ENCODE assay signal across 29 cellular contexts in genomic region chr5:158856794-158857193, GRCh38.
DNase-seq lines count a peak whose midpoint lies in the region; ATAC-seq and TF ChIP-seq lines count a peak whose summit lies in the region.
"Had no signal": no experiment of that assay in that cellular context is flagged by ENCODE, and none has a peak within 500 bp of the region (broad histone marks: within the 10 kb centered on the region; RNA-seq: fewer than 3 reads in every experiment).

No MANE protein-coding gene starts in this region.

- TF ChIP-seq CTCF in DND-41 (IDR thresholded peaks at IDR 0.05; ENCODE audit: borderline replicate concordance, extremely low read depth, low read length, poor library complexity, severe bottlenecking) (no peak), activated B cell treated with CpG ODN at 0.5 μM for 24 hours (IDR thresholded peaks at IDR 0.05) (no peak)

- H3K27ac Mint-ChIP-seq in activated B cell treated with CpG ODN at 0.5 μM for 24 hours = peak overlapping the region; percentile 63
- peak overlapping the region in 9 of 10 donors; percentile 0 to 94 (median 67) for H3K27ac Mint-ChIP-seq in naive thymus-derived CD8-positive, alpha-beta T cell
- H3K27ac Mint-ChIP-seq: CD14-positive monocyte; GM23338; natural killer cell treated with Interleukin-12 subunit alpha and Interleukin-12 subunit beta and Interleukin-15 and Interleukin-18, amount 100 ng/mL, for 72 hours; T-helper 1 cell treated with Interleukin-12 subunit alpha and Interleukin-12 subunit beta and Interleukin-4 antibody, amounts not matched to agents 30 μg/mL and 1 μg/mL, for 36 hours had no signal

- H4K20me1 ChIP-seq in BLaER1 (peaks cover 99% of the 10 kb centered on the region), DND-41 (ENCODE audit: insufficient read depth, low read length) (no peaks in the 10 kb centered on the region)

- H3K4me1 Mint-ChIP-seq in activated B cell treated with CpG ODN at 0.5 μM for 24 hours = peaks cover 88% of the 10 kb centered on the region
- peaks cover 4 to 53% (median 48%) of the 10 kb centered on the region in 4 donors for H3K4me1 Mint-ChIP-seq in naive thymus-derived CD8-positive, alpha-beta T cell
- H3K4me1 Mint-ChIP-seq: CD14-positive monocyte had no signal

- DNase-seq in DND-41 = no peak
- DNase-seq in activated B cell treated with CpG ODN at 0.5 μM for 24 hours = no peak
- DNase-seq in naive thymus-derived CD8-positive, alpha-beta T cell = peak in 3 of 10 donors; percentile 10 to 51 (median 21)
- DNase-seq in NCI-H2227 treated with DMSO at 0.1 percent for 48 hours (lab: John Stamatoyannopoulos, UW) = no peak
- no peak for DNase-seq in NCI-H2227 (lab: John Stamatoyannopoulos, UW; ENCODE audit: unreplicated experiment)
- DNase-seq in NCI-H2029 treated with DMSO at 0.1 percent for 48 hours (lab: John Stamatoyannopoulos, UW) = no peak
- DNase-seq: activated CD4-positive, alpha-beta T cell treated with anti-CD3 and anti-CD28 coated beads for 1 hour; activated naive CD4-positive, alpha-beta T cell; activated T-cell treated with anti-CD3 and anti-CD28 coated beads, Interleukin-2, amount 50 U/mL, for 4 hours; amniotic stem cell; DMS 273 treated with DMSO at 0.1 percent for 48 hours; effector CD8-positive, alpha-beta T cell; erythroblast; left ventricle myocardium superior; midbrain; NCI-H1048; NCI-H774; RPMI8226; stimulated activated CD4-positive, alpha-beta T cell treated with anti-CD3 and anti-CD28 coated beads, Interleukin-1b, Interleukin-23, amount 100 ng/mL, for 48 hours; stimulated activated CD8-positive, alpha-beta memory T cell treated with anti-CD3 and anti-CD28 coated beads, Interleukin-4, amount 100 ng/mL, for 48 hours; substantia nigra; upper lobe of left lung had no signal

- CTCF ChIA-PET in activated B cell treated with CpG ODN at 0.5 μM for 24 hours (lab: Charles Lee) = interaction anchor here (0.8 to 1.1 kb wide), 4 partner anchors 23 to 682 kb away, joined by 3 to 4 read pairs (median 3); no protein-coding TSS in a partner anchor

- no peak overlapping the region for H2AFZ ChIP-seq in DND-41 (ENCODE audit: low read depth, low read length)
- H2AFZ ChIP-seq: GM23338 had no signal

- H3K27me3 Mint-ChIP-seq in activated B cell treated with CpG ODN at 0.5 μM for 24 hours = no peaks in the 10 kb centered on the region
- peaks cover 0 to 2% (median 0%) of the 10 kb centered on the region in 5 donors for H3K27me3 Mint-ChIP-seq in naive thymus-derived CD8-positive, alpha-beta T cell

- no peaks in the 10 kb centered on the region for H3K9me3 ChIP-seq in BLaER1
- H3K9me3 ChIP-seq in DND-41 (ENCODE audit: insufficient read depth, low read length, severe bottlenecking) = no peaks in the 10 kb centered on the region
- H3K9me3 ChIP-seq: upper lobe of left lung had no signal

- H3K9me3 Mint-ChIP-seq in activated B cell treated with CpG ODN at 0.5 μM for 24 hours = no peaks in the 10 kb centered on the region
- H3K9me3 Mint-ChIP-seq in naive thymus-derived CD8-positive, alpha-beta T cell = no peaks in the 10 kb centered on the region
- H3K9me3 Mint-ChIP-seq: activated T-cell treated with anti-CD3 and anti-CD28 coated beads, Interleukin-2, amount 50 U/mL, for 4 hours; CD14-positive monocyte; GM23338; T-helper 1 cell treated with Interleukin-12 subunit alpha and Interleukin-12 subunit beta and Interleukin-4 antibody, amounts not matched to agents 30 μg/mL and 1 μg/mL, for 36 hours had no signal

- H3K4me3 ChIP-seq in BLaER1 (no peak overlapping the region), DND-41 (ENCODE audit: low read depth in 1 of 2, low read length in 2 of 2) (no peak overlapping the region)
- H3K4me3 ChIP-seq: GM23338, SK-N-MC, upper lobe of left lung had no signal

- H3K36me3 Mint-ChIP-seq in activated B cell treated with CpG ODN at 0.5 μM for 24 hours (ENCODE audit: low read depth) = peaks cover 39% of the 10 kb centered on the region
- no peaks in the 10 kb centered on the region for H3K36me3 Mint-ChIP-seq in naive thymus-derived CD8-positive, alpha-beta T cell
- H3K36me3 Mint-ChIP-seq: CD14-positive monocyte; natural killer cell treated with Interleukin-12 subunit alpha and Interleukin-12 subunit beta and Interleukin-15 and Interleukin-18, amount 100 ng/mL, for 72 hours had no signal

- no peaks in the 10 kb centered on the region for H3K79me2 ChIP-seq in DND-41 (ENCODE audit: insufficient read depth, low read length)

- H3K4me2 ChIP-seq in BLaER1 = peak overlapping the region; percentile 65
- H3K4me2 ChIP-seq in DND-41 (ENCODE audit: insufficient read depth, low read length) = no peak overlapping the region
- H3K4me2 ChIP-seq: GM23338 had no signal

- no peaks in the 10 kb centered on the region for H3K27me3 ChIP-seq in BLaER1
- no peaks in the 10 kb centered on the region for H3K27me3 ChIP-seq in DND-41 (ENCODE audit: insufficient read depth, low read length, poor library complexity)
- H3K27me3 ChIP-seq: upper lobe of left lung had no signal

- peak overlapping the region; percentile 53 for H3K27ac ChIP-seq in BLaER1
- no peak overlapping the region for H3K27ac ChIP-seq in DND-41 (ENCODE audit: low read length)
- H3K27ac ChIP-seq: SK-N-MC, upper lobe of left lung had no signal

- H3K9ac ChIP-seq in BLaER1 = 0 out of 2 replicates have a peak overlapping the region, but pooled peaks have one; percentile 10
- H3K9ac ChIP-seq in DND-41 (ENCODE audit: low read depth, low read length) = no peak overlapping the region

- ATAC-seq in DND-41 (ENCODE audit: insufficient read depth, low read depth) (peak; percentile 40; the same call in 1 of the 3 replicates), activated B cell treated with CpG ODN at 0.5 μM for 24 hours (ENCODE audit: low read depth) (peak; percentile 11)
- peak; percentile 33 to 62 for ATAC-seq in naive thymus-derived CD8-positive, alpha-beta T cell
- ATAC-seq: GM23338; HepG2; left ventricle myocardium superior; natural killer cell treated with Interleukin-12 subunit alpha and Interleukin-12 subunit beta and Interleukin-15 and Interleukin-18, amount 100 ng/mL, for 72 hours had no signal

- POLR2A ChIA-PET in activated B cell treated with CpG ODN at 0.5 μM for 24 hours (lab: Charles Lee) = no interaction called here
- POLR2A ChIA-PET in naive thymus-derived CD8-positive, alpha-beta T cell (lab: Charles Lee) = no interaction called here

- H3K36me3 ChIP-seq in BLaER1 (peaks cover 91% of the 10 kb centered on the region), DND-41 (ENCODE audit: insufficient read depth, low read length) (no peaks in the 10 kb centered on the region)
- H3K36me3 ChIP-seq: upper lobe of left lung had no signal

- H3K4me3 Mint-ChIP-seq in activated B cell treated with CpG ODN at 0.5 μM for 24 hours = peak overlapping the region; percentile 13
- H3K4me3 Mint-ChIP-seq in naive thymus-derived CD8-positive, alpha-beta T cell = peak overlapping the region in 8 of 10 donors; percentile 5 to 57 (median 46)
- H3K4me3 Mint-ChIP-seq: activated T-cell treated with anti-CD3 and anti-CD28 coated beads, Interleukin-2, amount 50 U/mL, for 4 hours; CD14-positive monocyte; GM23338; natural killer cell treated with Interleukin-12 subunit alpha and Interleukin-12 subunit beta and Interleukin-15 and Interleukin-18, amount 100 ng/mL, for 72 hours; T-helper 1 cell treated with Interleukin-12 subunit alpha and Interleukin-12 subunit beta and Interleukin-4 antibody, amounts not matched to agents 30 μg/mL and 1 μg/mL, for 36 hours had no signal

- intact Hi-C loops in activated B cell treated with CpG ODN at 0.5 μM for 24 hours (cut with micrococcal nuclease) = no loop called here

- H3K4me1 ChIP-seq in BLaER1 (peaks cover 97% of the 10 kb centered on the region), DND-41 (ENCODE audit: insufficient read depth, low read length) (peaks cover 7% of the 10 kb centered on the region)
